In the genomic region with DNA sequence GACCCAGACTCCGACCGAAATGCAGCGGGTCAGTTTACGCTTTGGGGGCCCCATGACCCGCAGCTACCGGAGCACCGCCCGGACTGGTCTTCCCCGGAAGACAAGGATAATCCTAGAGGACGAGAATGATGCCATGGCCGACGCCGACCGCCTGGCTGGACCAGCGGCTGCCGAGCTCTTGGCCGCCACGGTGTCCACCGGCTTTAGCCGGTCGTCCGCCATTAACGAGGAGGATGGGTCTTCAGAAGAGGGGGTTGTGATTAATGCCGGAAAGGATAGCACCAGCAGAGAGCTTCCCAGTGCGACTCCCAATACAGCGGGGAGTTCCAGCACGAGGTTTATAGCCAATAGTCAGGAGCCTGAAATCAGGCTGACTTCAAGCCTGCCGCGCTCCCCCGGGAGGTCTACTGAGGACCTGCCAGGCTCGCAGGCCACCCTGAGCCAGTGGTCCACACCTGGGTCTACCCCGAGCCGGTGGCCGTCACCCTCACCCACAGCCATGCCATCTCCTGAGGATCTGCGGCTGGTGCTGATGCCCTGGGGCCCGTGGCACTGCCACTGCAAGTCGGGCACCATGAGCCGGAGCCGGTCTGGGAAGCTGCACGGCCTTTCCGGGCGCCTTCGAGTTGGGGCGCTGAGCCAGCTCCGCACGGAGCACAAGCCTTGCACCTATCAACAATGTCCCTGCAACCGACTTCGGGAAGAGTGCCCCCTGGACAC, we compare ENCODE assay signal across 8 cellular contexts. TPM values are rescaled to one million over a fixed set of nuclear protein-coding genes. Genes with fewer than 3 reads are reported as not detected.
DNase-seq lines count a peak whose midpoint lies in the region; ATAC-seq lines count a peak whose summit lies in the region.

No MANE protein-coding gene starts in this region.

- H3K27ac Mint-ChIP-seq in activated CD4-positive, alpha-beta memory T cell treated with anti-CD3 and anti-CD28 coated beads, Interleukin-2, amount 10 ng/mL, durations not matched to agents 7 days and 5 days: peak overlapping the region; percentile 79

- H3K9ac ChIP-seq in endocrine pancreas (ENCODE audit: control insufficient read depth, insufficient read depth, low read length): peak overlapping the region; percentile 68

- peak overlapping the region; percentile 82 for H3K4me3 Mint-ChIP-seq in activated CD4-positive, alpha-beta memory T cell treated with anti-CD3 and anti-CD28 coated beads, Interleukin-2, amount 10 ng/mL, durations not matched to agents 7 days and 5 days

- H3K27me3 ChIP-seq in endocrine pancreas (ENCODE audit: control insufficient read depth, insufficient read depth, low read length): no peaks in the 10 kb centered on the region

- POLR2A ChIA-PET in activated CD4-positive, alpha-beta memory T cell treated with anti-CD3 and anti-CD28 coated beads, Interleukin-2, amount 10 ng/mL, durations not matched to agents 7 days and 5 days (lab: Charles Lee): interaction anchor here (0.8 to 7.7 kb wide), 16 partner anchors 9 to 234 kb away, joined by 3 to 148 read pairs (median 4); a partner anchor contains a TSS

- peaks cover 2% of the 10 kb centered on the region for H3K36me3 ChIP-seq in endocrine pancreas (ENCODE audit: control insufficient read depth, insufficient read depth, low read length)

- peak; percentile 63 for ATAC-seq in HG03135 (IDR thresholded peaks at IDR 0.05; ENCODE audit: unreplicated experiment)
- peak; percentile 85 for ATAC-seq in stimulated activated naive CD8-positive, alpha-beta T cell treated with anti-CD3 and anti-CD28 coated beads, Interleukin-15, Interleukin-2, amounts not matched to agents 100 U/mL and 50 U/mL, for 24 hours

- CTCF ChIA-PET in activated CD4-positive, alpha-beta memory T cell treated with anti-CD3 and anti-CD28 coated beads, Interleukin-2, amount 10 ng/mL, durations not matched to agents 7 days and 5 days (lab: Charles Lee): interaction anchor here (0.9 to 3.9 kb wide), 12 partner anchors 10 to 109 kb away, joined by 3 to 48 read pairs (median 4); a partner anchor contains a TSS

- no peaks in the 10 kb centered on the region for H3K9me3 Mint-ChIP-seq in activated CD4-positive, alpha-beta memory T cell treated with anti-CD3 and anti-CD28 coated beads, Interleukin-2, amount 10 ng/mL, durations not matched to agents 7 days and 5 days

- peak; percentile 84 for DNase-seq in activated effector memory CD4-positive, alpha-beta T cell treated with anti-CD3 and anti-CD28 coated beads, Interleukin-2, amount 50 U/mL, for 16 hours
- DNase-seq in activated effector memory CD4-positive, alpha-beta T cell treated with Interleukin-2 at 50 U/mL for 16 hours: no peak
- peak; percentile 70 for DNase-seq in NCI-H510A treated with DMSO at 0.1 percent for 48 hours (lab: John Stamatoyannopoulos, UW)
- peak; percentile 65 for DNase-seq in activated CD4-positive, alpha-beta memory T cell treated with anti-CD3 and anti-CD28 coated beads, Interleukin-2, amount 10 ng/mL, durations not matched to agents 7 days and 5 days
- peak; percentile 63 to 83 for DNase-seq in lung microvascular endothelial cell (ENCODE audit: low read depth in 2 of 2)
- peak; percentile 67 for DNase-seq in stimulated activated naive CD8-positive, alpha-beta T cell treated with anti-CD3 and anti-CD28 coated beads, Interleukin-15, Interleukin-2, amounts not matched to agents 100 U/mL and 50 U/mL, for 24 hours

- peak overlapping the region; percentile 11 for H3K4me3 ChIP-seq in endocrine pancreas (ENCODE audit: control insufficient read depth, insufficient read depth, low read length)

- H3K4me1 Mint-ChIP-seq in activated CD4-positive, alpha-beta memory T cell treated with anti-CD3 and anti-CD28 coated beads, Interleukin-2, amount 10 ng/mL, durations not matched to agents 7 days and 5 days: peaks cover 57% of the 10 kb centered on the region

- H3K9me3 ChIP-seq in endocrine pancreas (ENCODE audit: control insufficient read depth, low read length): no peaks in the 10 kb centered on the region

- no peaks in the 10 kb centered on the region for H3K27me3 Mint-ChIP-seq in activated CD4-positive, alpha-beta memory T cell treated with anti-CD3 and anti-CD28 coated beads, Interleukin-2, amount 10 ng/mL, durations not matched to agents 7 days and 5 days

- H3K36me3 Mint-ChIP-seq in activated CD4-positive, alpha-beta memory T cell treated with anti-CD3 and anti-CD28 coated beads, Interleukin-2, amount 10 ng/mL, durations not matched to agents 7 days and 5 days (ENCODE audit: low read depth): peaks cover 31% of the 10 kb centered on the region

- peaks cover 4% of the 10 kb centered on the region for H3K4me1 ChIP-seq in endocrine pancreas (ENCODE audit: control insufficient read depth, insufficient read depth, low read length)

RNA-seq across cellular contexts. Expression of a gene that starts 0.5 kb away (rescaled TPM):
- 1 to 10 TPM; 1.2 to 1.7 TPM for total RNA-seq in activated CD4-positive, alpha-beta memory T cell treated with anti-CD3 and anti-CD28 coated beads, Interleukin-2, amount 10 ng/mL, durations not matched to agents 7 days and 5 days
- 0.79 and 0.87 TPM in 2 replicates for total RNA-seq in lung microvascular endothelial cell

RNA-seq across cellular contexts. Expression of a gene that starts 11.3 kb away (rescaled TPM):
- total RNA-seq in activated CD4-positive, alpha-beta memory T cell treated with anti-CD3 and anti-CD28 coated beads, Interleukin-2, amount 10 ng/mL, durations not matched to agents 7 days and 5 days: 100 to 1,000 TPM; 345 to 347 TPM
- total RNA-seq in lung microvascular endothelial cell: 40.5 and 54.8 TPM in 2 replicates

RNA-seq across cellular contexts. Expression of a gene that starts 11.7 kb away (rescaled TPM):
- 1 to 10 TPM in 1 of 2 experiments, under 1 TPM in 1; 0.98 to 1.2 TPM for total RNA-seq in activated CD4-positive, alpha-beta memory T cell treated with anti-CD3 and anti-CD28 coated beads, Interleukin-2, amount 10 ng/mL, durations not matched to agents 7 days and 5 days
- total RNA-seq in lung microvascular endothelial cell: under 0.01 and 0.20 TPM in 2 replicates

RNA-seq across cellular contexts. Expression of a gene that starts 12.1 kb away (rescaled TPM):
- total RNA-seq in activated CD4-positive, alpha-beta memory T cell treated with anti-CD3 and anti-CD28 coated beads, Interleukin-2, amount 10 ng/mL, durations not matched to agents 7 days and 5 days: 1 to 10 TPM; 3.2 to 3.4 TPM
- 1.4 and 2.8 TPM in 2 replicates for total RNA-seq in lung microvascular endothelial cell

RNA-seq across cellular contexts. Expression of a gene that starts 22.5 kb away (rescaled TPM):
- total RNA-seq in activated CD4-positive, alpha-beta memory T cell treated with anti-CD3 and anti-CD28 coated beads, Interleukin-2, amount 10 ng/mL, durations not matched to agents 7 days and 5 days: 10 to 100 TPM; 24.5 to 25.9 TPM
- total RNA-seq in lung microvascular endothelial cell: 3.3 and 5.4 TPM in 2 replicates
